1 cellular context compared by ENCODE assay signal in the genomic region with DNA sequence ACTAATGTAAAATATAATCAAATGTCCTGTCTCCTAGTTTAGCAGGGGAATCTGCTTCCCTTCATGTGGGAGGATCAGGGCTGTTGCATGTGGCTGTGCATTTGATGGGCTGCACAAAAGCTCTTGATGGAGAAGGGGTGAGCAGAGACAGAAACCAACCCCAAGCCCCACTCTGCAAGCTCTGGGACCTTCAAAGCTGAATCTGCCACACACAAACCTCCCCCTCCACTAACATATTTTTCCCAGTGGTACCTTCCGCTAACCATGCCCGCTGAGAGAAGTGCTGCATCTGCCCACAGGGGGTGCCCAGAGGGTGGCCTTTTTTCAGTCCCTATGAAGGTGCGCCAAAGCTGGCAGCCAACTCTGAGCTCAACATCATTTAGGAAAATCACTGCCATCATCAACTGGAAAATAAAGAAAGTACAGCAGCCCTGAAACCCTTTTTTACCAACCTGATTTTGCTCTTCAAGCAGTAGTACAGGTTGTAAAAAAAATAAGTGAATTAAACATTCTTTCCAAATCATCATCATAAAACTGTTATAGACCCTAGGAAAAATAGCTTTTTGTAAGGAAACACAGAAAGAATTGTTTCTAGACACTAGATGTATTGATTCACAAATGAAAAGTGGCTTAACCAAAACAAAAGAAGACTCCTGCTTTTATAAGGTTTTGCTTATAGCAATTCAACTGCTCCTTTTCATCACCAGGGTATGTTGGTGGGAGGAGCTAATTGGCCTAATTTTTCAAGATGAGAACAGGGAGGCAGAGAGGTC.
TF ChIP-seq lines count a peak whose summit lies in the region.

No MANE protein-coding gene starts in this region.

TF ChIP-seq in K562, 482 proteins besides CTCF, POLR2A, EP300 and RAD21 (continued from another document):
- TF ChIP-seq HNRNPK (IDR thresholded peaks at IDR 0.05; ENCODE audit: low read depth, low read length, poor library complexity, severe bottlenecking) = no peak
- TF ChIP-seq ZNF174 (CRISPR knock-in tag; IDR thresholded peaks at IDR 0.05) = no peak
